35 cellular contexts compared by ENCODE assay signal in the genomic region with DNA sequence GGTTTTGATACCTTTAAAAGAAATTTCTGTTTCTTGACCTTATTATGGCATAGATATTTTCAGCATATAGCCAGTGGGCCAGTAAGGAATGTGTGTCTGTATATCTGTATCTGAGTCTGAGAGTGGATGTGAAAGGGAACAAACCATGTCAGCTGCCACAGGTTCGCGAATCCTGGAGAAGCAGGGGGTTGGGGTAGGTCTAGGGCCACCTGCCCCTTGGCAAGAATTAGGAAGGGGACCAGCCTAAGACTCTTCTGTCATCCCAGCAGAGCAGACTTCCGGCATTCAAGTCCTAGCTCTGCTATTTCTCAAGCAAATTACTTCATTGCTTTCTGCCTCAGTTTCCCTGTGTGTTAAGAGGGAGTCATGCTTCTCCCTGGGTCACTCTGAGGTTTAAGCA.
DNase-seq lines count a peak whose midpoint lies in the region; FAIRE-seq and TF ChIP-seq lines count a peak whose summit lies in the region.
"Had no signal": no experiment of that assay in that cellular context is flagged by ENCODE, and none has a peak within 500 bp of the region (broad histone marks: within the 10 kb centered on the region; RNA-seq: fewer than 3 reads in every experiment).

No MANE protein-coding gene starts in this region.

- peak; percentile 7 for FAIRE-seq in bronchial epithelial cell (lab: Jason Lieb, UNC)
- FAIRE-seq: A204.1, A549, D721Med had no signal

- DNase-seq in cardiac septum (ENCODE audit: low spot score), result peak; percentile 64
- no peak for DNase-seq in left ventricle myocardium inferior
- DNase-seq in bronchial epithelial cell (ENCODE audit: low read depth), result no peak
- peak; percentile 55 for DNase-seq in mesenteric fat pad (ENCODE audit: low spot score)
- DNase-seq in osteoblast (ENCODE audit: insufficient read length, low spot score, missing footprints), result peak; percentile 34
- DNase-seq in GM13976 (ENCODE audit: low spot score), result no peak
- no peak for DNase-seq in NOMO-1 (lab: John Stamatoyannopoulos, UW; ENCODE audit: unreplicated experiment in 2 of 2)
- no peak for DNase-seq in coronary artery (ENCODE audit: low spot score)
- DNase-seq: 8988T; ACHN; AML-193; BE2C; C1 segment of cervical spinal cord; Caco-2; Calu3; CD4-positive, alpha-beta memory T cell; CD4-positive, alpha-beta T cell; CD4-positive, CD25-positive, alpha-beta regulatory T cell; CD8-positive, alpha-beta memory T cell; CD8-positive, alpha-beta T cell; COR-L47; DMS 273 treated with DMSO at 0.1 percent for 48 hours; DMS153; DMS53; DMS79; DMS79 treated with DMSO at 0.1 percent for 48 hours; DND-41; EL had no signal

- no peaks in the 10 kb centered on the region for H3K79me2 ChIP-seq in osteoblast (ENCODE audit: insufficient read depth, low read length)

- no peaks in the 10 kb centered on the region for H4K20me1 ChIP-seq in osteoblast (ENCODE audit: insufficient read depth, low read length)
- H4K20me1 ChIP-seq: BLaER1; BLaER1 treated with 17β-estradiol and CSF1 and Interleukin-3, amounts not matched to agents 10 nM and 100 nM had no signal

- no peak overlapping the region for H2AFZ ChIP-seq in osteoblast (ENCODE audit: low read length)

- H3K27ac ChIP-seq in left ventricle myocardium inferior (replicated peaks) (no peak overlapping the region), osteoblast (ENCODE audit: low read depth, low read length) (no peak overlapping the region), coronary artery (no peak overlapping the region)
- H3K27ac ChIP-seq: 22Rv1; A549; BLaER1; BLaER1 treated with 17β-estradiol and CSF1 and Interleukin-3, amounts not matched to agents 10 nM and 100 nM; C4-2B had no signal

- H3K4me1 ChIP-seq in left ventricle myocardium inferior (no peaks in the 10 kb centered on the region), osteoblast (ENCODE audit: insufficient read depth, low read length) (no peaks in the 10 kb centered on the region)
- H3K4me1 ChIP-seq: A549, BE2C, Caco-2 had no signal

- H3K36me3 ChIP-seq in left ventricle myocardium inferior, result no peaks in the 10 kb centered on the region
- no peaks in the 10 kb centered on the region for H3K36me3 ChIP-seq in bronchial epithelial cell (ENCODE audit: control insufficient read depth, insufficient read depth, low read length)
- H3K36me3 ChIP-seq in osteoblast (ENCODE audit: insufficient read depth, low read length), result no peaks in the 10 kb centered on the region
- H3K36me3 ChIP-seq: BE2C, BLaER1 had no signal

- no peaks in the 10 kb centered on the region for H3K27me3 ChIP-seq in left ventricle myocardium inferior (ENCODE audit: low read depth)
- H3K27me3 ChIP-seq in bronchial epithelial cell (ENCODE audit: control insufficient read depth, insufficient read depth, low read length), result no peaks in the 10 kb centered on the region
- H3K27me3 ChIP-seq in osteoblast (ENCODE audit: insufficient read depth, low read length), result no peaks in the 10 kb centered on the region
- H3K27me3 ChIP-seq: BE2C; BLaER1; BLaER1 treated with 17β-estradiol and CSF1 and Interleukin-3, amounts not matched to agents 10 nM and 100 nM had no signal

- in situ Hi-C loops in GM13976 (cut with MboI; ENCODE audit: low sequenced_read_pairs, unreplicated experiment), result no loop called here

- H3K4me2 ChIP-seq in osteoblast (ENCODE audit: insufficient read depth, low read length), result no peak overlapping the region
- H3K4me2 ChIP-seq: A549, BLaER1 had no signal

- intact Hi-C loops in cardiac septum (cut with DNase I), result no loop called here
- intact Hi-C loops in left ventricle myocardium inferior (cut with micrococcal nuclease), result no loop called here

- H3K4me3 ChIP-seq in left ventricle myocardium inferior (no peak overlapping the region), bronchial epithelial cell (ENCODE audit: low read depth, low read length) (no peak overlapping the region), osteoblast (ENCODE audit: insufficient read depth, low read length) (no peak overlapping the region), coronary artery (no peak overlapping the region)
- H3K4me3 ChIP-seq: A549; BLaER1; BLaER1 treated with 17β-estradiol and CSF1 and Interleukin-3, amounts not matched to agents 10 nM and 100 nM had no signal

- no peaks in the 10 kb centered on the region for H3K9me3 ChIP-seq in left ventricle myocardium inferior (replicated peaks)
- no peaks in the 10 kb centered on the region for H3K9me3 ChIP-seq in osteoblast (ENCODE audit: low read depth, low read length)
- H3K9me3 ChIP-seq: A549, BE2C, Caco-2 had no signal

- no peak for TF ChIP-seq CTCF in left ventricle myocardium inferior (IDR thresholded peaks at IDR 0.05; ENCODE audit: borderline replicate concordance)
- TF ChIP-seq CTCF in bronchial epithelial cell (IDR thresholded peaks at IDR 0.05; ENCODE audit: insufficient read depth, low read length, severe bottlenecking), result no peak
- TF ChIP-seq CTCF in osteoblast (IDR thresholded peaks at IDR 0.05; ENCODE audit: extremely low read depth, low read depth, low read length), result no peak
- TF ChIP-seq CTCF in GM13976 (IDR thresholded peaks at IDR 0.05; ENCODE audit: borderline replicate concordance, control extremely low read depth, extremely low read depth, insufficient read depth, missing control alignments), result no peak
- TF ChIP-seq CTCF in coronary artery (IDR thresholded peaks at IDR 0.05), result no peak

Comparison
In these comparisons a context has a peak if more than half of its experiments do, and no peak if none do; other contexts are left out.
1. DNase-seq: peak in cardiac septum (single experiment), mesenteric fat pad (single experiment) and osteoblast (single experiment); none in left ventricle myocardium inferior (single experiment), bronchial epithelial cell (single experiment), GM13976 (single experiment), NOMO-1 (0 of 2) and coronary artery (single experiment).